In the genomic region with DNA sequence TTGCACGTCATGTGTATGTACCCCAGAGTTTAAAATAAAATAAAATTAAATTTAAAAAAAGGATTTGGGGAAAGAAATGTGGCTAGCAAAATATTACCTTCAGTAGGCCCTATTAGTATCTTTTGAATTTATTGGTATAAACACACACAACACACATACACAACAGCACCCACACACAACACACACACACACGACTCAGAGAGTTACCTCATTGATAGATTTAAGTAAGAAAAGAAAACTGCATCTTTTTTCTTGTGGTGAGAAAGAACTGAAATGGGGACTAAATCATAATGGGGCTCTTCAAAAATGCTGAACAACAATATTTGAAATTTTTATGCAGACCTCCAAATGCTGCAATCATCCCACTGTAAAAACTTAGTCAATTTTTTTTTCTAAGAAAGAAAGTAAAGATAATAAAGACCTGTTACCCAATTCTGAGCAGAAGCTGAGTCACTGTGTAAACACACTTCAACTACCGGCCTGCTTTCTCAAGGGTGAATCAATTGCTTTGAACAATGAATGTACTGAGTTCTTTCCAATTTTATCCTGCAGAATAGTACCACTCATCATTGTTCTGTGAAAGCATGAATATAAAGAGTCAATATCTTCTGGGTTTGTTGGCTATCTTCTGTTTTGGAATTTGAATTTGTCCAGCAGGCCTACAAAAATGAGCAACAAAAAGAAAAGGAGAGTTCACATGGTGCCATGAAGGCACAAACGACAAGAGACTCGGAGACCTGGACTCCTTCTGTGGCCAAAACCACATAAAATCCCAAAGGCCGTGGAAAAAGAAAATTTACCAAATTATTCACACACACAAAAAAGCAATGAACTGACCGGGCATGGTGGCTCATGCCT, we compare ENCODE assay signal across 8 cellular contexts. TPM values are rescaled to one million over a fixed set of nuclear protein-coding genes. Genes with fewer than 3 reads are reported as not detected.
DNase-seq lines count a peak whose midpoint lies in the region; ATAC-seq and TF ChIP-seq lines count a peak whose summit lies in the region.

No MANE protein-coding gene starts in this region.

- no peak overlapping the region for H4K8ac ChIP-seq in mesendoderm (ENCODE audit: low read depth, low read length)

- intact Hi-C loops in CD14-positive monocyte (cut with micrococcal nuclease) (no loop called here), body of pancreas (cut with DNase I) (no loop called here)

- H2BK120ac ChIP-seq in mesendoderm (ENCODE audit: low read depth, low read length) = no peak overlapping the region

- H3K27ac ChIP-seq in body of pancreas (peak overlapping the region in 1 of 4 donors; percentile 14), mesendoderm (ENCODE audit: low read depth, low read length) (no peak overlapping the region)

- H2AK5ac ChIP-seq in mesendoderm (ENCODE audit: low read length) = no peak overlapping the region

- H3K9me3 Mint-ChIP-seq in CD14-positive monocyte = peaks cover 0 to 10% (median 2%) of the 10 kb centered on the region in 7 donors

- no peaks in the 10 kb centered on the region for H3K36me3 Mint-ChIP-seq in CD14-positive monocyte

- no peak overlapping the region for H3K4ac ChIP-seq in mesendoderm (ENCODE audit: low read depth, low read length)

- H3K23ac ChIP-seq in mesendoderm (ENCODE audit: low read length) = no peak overlapping the region

- ATAC-seq in body of pancreas (peak; percentile 89), HG03342 (IDR thresholded peaks at IDR 0.05; ENCODE audit: unreplicated experiment) (no peak), GM21723 (IDR thresholded peaks at IDR 0.05; ENCODE audit: unreplicated experiment) (no peak)

- DNase-seq in CD14-positive monocyte (ENCODE audit: low spot score) (no peak), M059J (ENCODE audit: low read depth) (peak; percentile 79), body of pancreas (peak in 3 of 4 donors; percentile 29 to 56 (median 41)), mesendoderm (peak; percentile 50), RPMI8226 (no peak)
- no peak for DNase-seq in activated CD4-positive, alpha-beta T cell treated with anti-CD3 and anti-CD28 coated beads, Interleukin-2, amount 50 U/mL, for 4 hours

- H3K4me1 ChIP-seq in body of pancreas (peaks cover 16% of the 10 kb centered on the region), mesendoderm (ENCODE audit: control insufficient read depth, low read depth, low read length) (no peaks in the 10 kb centered on the region)

- H3K79me1 ChIP-seq in mesendoderm (ENCODE audit: low read length) = no peaks in the 10 kb centered on the region

- TF ChIP-seq POLR2A in body of pancreas (IDR thresholded peaks at IDR 0.05) = no peak

- peaks cover 10% of the 10 kb centered on the region for H3K4me1 Mint-ChIP-seq in CD14-positive monocyte

- no peak overlapping the region for H3K18ac ChIP-seq in mesendoderm (ENCODE audit: low read length)

- 66 to 68% methylated on average over 7 of the region's 7 CpGs for WGBS in body of pancreas, 2 donors
- WGBS in mesendoderm (ENCODE audit: extremely low coverage, insufficient coverage, low lambda C conversion rate) = no CpG with 5 or more reads among the region's 7 CpGs

- H3K79me2 ChIP-seq in mesendoderm (ENCODE audit: control insufficient read depth, insufficient read depth, low read length) = no peaks in the 10 kb centered on the region

- no peaks in the 10 kb centered on the region for H3K36me3 ChIP-seq in body of pancreas (replicated peaks in 1 of 2; ENCODE audit: insufficient read depth in 1 of 2, low read depth in 2 of 2)
- H3K36me3 ChIP-seq in mesendoderm (ENCODE audit: control insufficient read depth, insufficient read depth, low read length) = no peaks in the 10 kb centered on the region

- H3K56ac ChIP-seq in mesendoderm (ENCODE audit: low read length) = no peak overlapping the region

- no peaks in the 10 kb centered on the region for H3K9me3 ChIP-seq in body of pancreas

- no peak overlapping the region for H3K9ac ChIP-seq in mesendoderm (ENCODE audit: low read length)

- no peak overlapping the region for H3K4me2 ChIP-seq in mesendoderm (ENCODE audit: low read length)

- TF ChIP-seq CTCF in CD14-positive monocyte (IDR thresholded peaks at IDR 0.05) = no peak
- TF ChIP-seq CTCF in body of pancreas (IDR thresholded peaks at IDR 0.05) = no peak

- no peak overlapping the region for H2BK5ac ChIP-seq in mesendoderm (ENCODE audit: low read length)

- H3K27me3 Mint-ChIP-seq in CD14-positive monocyte (ENCODE audit: low read depth in 3 of 3) = peaks cover 0 to 3% (median 0%) of the 10 kb centered on the region in 3 donors

- no peak overlapping the region for H3K4me3 Mint-ChIP-seq in CD14-positive monocyte

- H2BK15ac ChIP-seq in mesendoderm (replicated peaks; ENCODE audit: low read depth) = no peak overlapping the region

- H3K27ac Mint-ChIP-seq in CD14-positive monocyte = peak overlapping the region in 5 of 7 donors; percentile 1 to 47 (median 33)

- H4K5ac ChIP-seq in mesendoderm (ENCODE audit: low read length) = no peak overlapping the region

- H3K4me3 ChIP-seq in body of pancreas (no peak overlapping the region), mesendoderm (ENCODE audit: low read length) (no peak overlapping the region)

- H3K27me3 ChIP-seq in body of pancreas = no peaks in the 10 kb centered on the region
- H3K27me3 ChIP-seq in mesendoderm (ENCODE audit: insufficient read depth, low read length, poor library complexity) = no peaks in the 10 kb centered on the region

RNA-seq across cellular contexts. Expression of gene CCNG1, which starts 57.9 kb away (rescaled TPM):
- polyA plus RNA-seq in CD14-positive monocyte = 10 to 100 TPM; 46.0 to 48.9 TPM
- 98.1 and 110 TPM in 2 replicates for total RNA-seq in M059J (2014; rRNA removed; shearing (Covaris generic))
- 100 to 1,000 TPM in 1 of 2 donors, 10 to 100 TPM in 1; 52.4 to 118 TPM for total RNA-seq in body of pancreas
- 180 TPM for polyA plus RNA-seq in mesendoderm (2013, experiment 1 of 2)
- 173 TPM for polyA plus RNA-seq in mesendoderm (2013, experiment 2 of 2)

Comparison
In these comparisons a context has a peak if more than half of its experiments do, and no peak if none do; other contexts are left out.
1. DNase-seq: peak in M059J (single experiment), body of pancreas (3 of 4) and mesendoderm (single experiment); none in CD14-positive monocyte (single experiment), activated CD4-positive, alpha-beta T cell treated with anti-CD3 and anti-CD28 coated beads, Interleukin-2, amount 50 U/mL, for 4 hours (0 of 2) and RPMI8226 (single experiment).